In the genomic region with DNA sequence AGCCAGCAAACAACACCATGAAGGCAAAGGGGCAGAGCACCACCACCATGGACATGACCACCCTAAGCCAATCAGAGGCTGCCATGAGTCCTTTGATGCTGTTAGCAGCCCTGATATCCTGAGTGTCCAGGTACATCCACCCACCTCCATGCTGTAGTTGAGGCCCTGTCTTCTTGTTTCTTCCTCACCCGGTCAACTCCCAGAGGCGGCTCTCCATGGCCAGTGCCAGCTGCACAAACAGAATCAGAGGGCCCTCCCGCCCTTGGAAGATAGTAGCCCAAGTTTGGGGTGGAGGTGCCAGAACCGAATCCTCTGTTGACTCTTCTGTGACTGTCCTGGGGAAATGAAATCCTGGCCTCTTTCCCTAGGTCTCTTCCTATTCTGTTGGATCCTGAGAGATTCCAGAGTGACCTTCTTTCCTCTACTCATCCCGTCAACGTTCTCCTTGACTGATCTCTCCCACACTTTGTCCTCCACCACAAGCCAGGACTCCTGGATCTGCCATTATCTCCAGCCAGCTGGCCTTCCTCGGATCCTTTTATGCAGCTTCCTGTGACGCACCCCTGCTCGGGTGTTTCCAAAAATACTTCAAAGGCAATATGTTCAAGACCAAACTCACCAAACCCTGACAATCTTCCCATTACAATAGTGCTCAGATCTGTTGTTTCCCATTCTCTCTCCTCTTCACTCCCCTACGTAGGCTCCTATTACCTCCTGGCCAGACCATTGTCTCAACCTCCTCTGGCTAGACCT, we compare ENCODE assay signal across 16 cellular contexts. TPM values are rescaled to one million over a fixed set of nuclear protein-coding genes. Genes with fewer than 3 reads are reported as not detected.
DNase-seq lines count a peak whose midpoint lies in the region; ATAC-seq, FAIRE-seq and TF ChIP-seq lines count a peak whose summit lies in the region.
"Had no signal": no experiment of that assay in that cellular context is flagged by ENCODE, and none has a peak within 500 bp of the region (broad histone marks: within the 10 kb centered on the region; RNA-seq: fewer than 3 reads in every experiment).

No MANE protein-coding gene starts in this region.

- DNase-seq in Right ventricle myocardium superior (no peak), left ventricle myocardium inferior (no peak), GM12878 (ENCODE audit: low read depth, low spot score) (no peak), heart right ventricle (no peak), spleen (peak; percentile 17), trophoblast cell (no peak), kidney (no peak)
- no peak for DNase-seq in activated effector memory CD4-positive, alpha-beta T cell treated with Interleukin-2 at 50 U/mL for 16 hours
- DNase-seq: Caco-2, DMS79, GF-D8, NCI-H1417, NCI-H1930, NCI-H524 had no signal

- CTCF ChIA-PET in GM12878 (lab: Yijun Ruan, JAX) = no interaction called here

- H3K4ac ChIP-seq in trophoblast cell (ENCODE audit: low read depth, low read length) = no peak overlapping the region

- RAD21 ChIA-PET in GM12878 (lab: Charles Lee; ENCODE audit: unreplicated experiment) = interaction anchor here (0.7 kb wide), 1 partner anchor 145 kb away, joined by 3 read pairs; no protein-coding TSS in a partner anchor

- no peak overlapping the region for H4K8ac ChIP-seq in trophoblast cell (ENCODE audit: low read depth, low read length)

- H4K12ac ChIP-seq in trophoblast cell (ENCODE audit: low read depth, low read length) = no peak overlapping the region

- no peak for TF ChIP-seq RAD21 in GM12878 (IDR thresholded peaks at IDR 0.05; ENCODE audit: insufficient read depth, low read depth, low read length)

- H3K9me3 ChIP-seq in left ventricle myocardium inferior (replicated peaks) (no peaks in the 10 kb centered on the region), GM12878 (replicated peaks; ENCODE audit: control insufficient read depth, insufficient read depth, low read length) (no peaks in the 10 kb centered on the region), heart right ventricle (no peaks in the 10 kb centered on the region), spleen (no peaks in the 10 kb centered on the region), trophoblast cell (ENCODE audit: insufficient read depth, low read depth, low read length) (peaks cover 3% of the 10 kb centered on the region), kidney (ENCODE audit: control insufficient read depth in 1 of 2, low read length in 2 of 2) (no peaks in the 10 kb centered on the region)
- H3K9me3 ChIP-seq: Caco-2 had no signal

- peak overlapping the region; percentile 39; the same call in 1 of the 2 replicates for H2AFZ ChIP-seq in GM12878 (ENCODE audit: control insufficient read depth, low read depth, low read length)
- H2AFZ ChIP-seq in trophoblast cell (ENCODE audit: insufficient read depth, low read length, poor library complexity) = no peak overlapping the region

- POLR2A ChIA-PET in GM12878 (lab: Charles Lee) = no interaction called here

- no peaks in the 10 kb centered on the region for H3K27me3 ChIP-seq in left ventricle myocardium inferior (ENCODE audit: low read depth)
- H3K27me3 ChIP-seq in GM12878 (replicated peaks in 1 of 2; ENCODE audit: control insufficient read depth in 2 of 2, insufficient read depth in 2 of 2, low read length in 1 of 2) = no peaks in the 10 kb centered on the region
- H3K27me3 ChIP-seq in heart right ventricle = no peaks in the 10 kb centered on the region
- no peaks in the 10 kb centered on the region for H3K27me3 ChIP-seq in spleen (replicated peaks in 1 of 7)
- no peaks in the 10 kb centered on the region for H3K27me3 ChIP-seq in trophoblast cell (ENCODE audit: insufficient read depth, low read length)

- BruUV-seq in GM12878 (replicated peaks; lab: Mats Ljungman, UMichigan) = no TSS peak

- H3K14ac ChIP-seq in trophoblast cell (ENCODE audit: low read length) = no peak overlapping the region

- no peak overlapping the region for H4K91ac ChIP-seq in trophoblast cell (ENCODE audit: low read depth, low read length)

- H3K4me2 ChIP-seq in GM12878 (ENCODE audit: control insufficient read depth, insufficient read depth) (peak overlapping the region; percentile 33; the same call in 1 of the 2 replicates), trophoblast cell (ENCODE audit: low read length) (no peak overlapping the region)

- in situ Hi-C loops in GM12878 (cut with MboI) = no loop called here

- peak; percentile 39 for ATAC-seq in Right ventricle myocardium superior (ENCODE audit: poor library complexity)
- no peak for ATAC-seq in GM12878
- ATAC-seq in heart right ventricle = peak in 6 of 8 donors; percentile 53 to 69 (median 66)

- H3K27ac ChIP-seq in left ventricle myocardium inferior (replicated peaks) (no peak overlapping the region), GM12878 (ENCODE audit: control insufficient read depth, insufficient read depth) (no peak overlapping the region), heart right ventricle (peak overlapping the region in 2 of 10 donors; percentile 11 to 12), spleen (no peak overlapping the region), trophoblast cell (ENCODE audit: low read depth, low read length) (no peak overlapping the region), kidney (ENCODE audit: low read depth in 2 of 2, low read length in 2 of 2) (no peak overlapping the region)
- H3K27ac ChIP-seq: RWPE1 had no signal

- H3K4me1 ChIP-seq in left ventricle myocardium inferior = peaks cover 21% of the 10 kb centered on the region
- H3K4me1 ChIP-seq in GM12878 (ENCODE audit: control insufficient read depth, insufficient read depth, low read length) = no peaks in the 10 kb centered on the region
- H3K4me1 ChIP-seq in heart right ventricle = peaks cover 0 to 22% (median 5%) of the 10 kb centered on the region in 9 donors
- no peaks in the 10 kb centered on the region for H3K4me1 ChIP-seq in spleen
- peaks cover 0 to 3% of the 10 kb centered on the region in 2 experiments for H3K4me1 ChIP-seq in trophoblast cell (ENCODE audit: control insufficient read depth in 1 of 2, insufficient read depth in 2 of 2, low read length in 2 of 2)
- no peaks in the 10 kb centered on the region for H3K4me1 ChIP-seq in kidney (ENCODE audit: control insufficient read depth in 1 of 2, insufficient read depth in 1 of 2, low read depth in 1 of 2, low read length in 2 of 2)

- H3K4me3 ChIP-seq in left ventricle myocardium inferior = no peak overlapping the region
- no peak overlapping the region for H3K4me3 ChIP-seq in GM12878
- H3K4me3 ChIP-seq in heart right ventricle = no peak overlapping the region
- H3K4me3 ChIP-seq in spleen = no peak overlapping the region
- H3K4me3 ChIP-seq in trophoblast cell (ENCODE audit: low read depth, low read length) = no peak overlapping the region
- no peak overlapping the region for H3K4me3 ChIP-seq in kidney (ENCODE audit: low read length in 2 of 2)

- H4K20me1 ChIP-seq in GM12878 (ENCODE audit: control insufficient read depth, insufficient read depth) = no peaks in the 10 kb centered on the region

- no peak overlapping the region for H3K18ac ChIP-seq in trophoblast cell (ENCODE audit: low read length)

- no peaks in the 10 kb centered on the region for H3K79me1 ChIP-seq in trophoblast cell (ENCODE audit: low read length)

- H2BK120ac ChIP-seq in trophoblast cell (ENCODE audit: insufficient read depth, low read length, poor library complexity) = no peak overlapping the region

- no peak overlapping the region for H2AK5ac ChIP-seq in trophoblast cell (ENCODE audit: low read length)

- H3K79me2 ChIP-seq in GM12878 (ENCODE audit: control insufficient read depth, insufficient read depth, low read length) = no peaks in the 10 kb centered on the region
- H3K79me2 ChIP-seq in trophoblast cell (ENCODE audit: control insufficient read depth, insufficient read depth, low read length, poor library complexity) = no peaks in the 10 kb centered on the region

- TF ChIP-seq POLR2A in GM12878 (IDR thresholded peaks at IDR 0.05; ENCODE audit: low read depth, low read length) = no peak
- TF ChIP-seq POLR2A in spleen (IDR thresholded peaks at IDR 0.05) = no peak

- TF ChIP-seq CTCF in left ventricle myocardium inferior (IDR thresholded peaks at IDR 0.05; ENCODE audit: borderline replicate concordance) (no peak), GM12878 (IDR thresholded peaks at IDR 0.05 in 2 of 3, conservative IDR thresholded peaks at IDR 0.05 in 1 of 3; ENCODE audit: control insufficient read depth in 2 of 3, extremely low read depth in 1 of 3, insufficient read depth in 1 of 3, low read depth in 3 of 3, low read length in 3 of 3) (no peak), heart right ventricle (IDR thresholded peaks at IDR 0.05) (no peak), spleen (IDR thresholded peaks at IDR 0.05 in 8 of 11, conservative IDR thresholded peaks at IDR 0.05 in 3 of 11) (no peak), kidney (IDR thresholded peaks at IDR 0.05; ENCODE audit: borderline replicate concordance, extremely low read depth, insufficient read depth) (no peak)

- H3K9ac ChIP-seq in GM12878 (ENCODE audit: control insufficient read depth, insufficient read depth, low read length) = no peak overlapping the region
- H3K9ac ChIP-seq in trophoblast cell (ENCODE audit: low read length) = no peak overlapping the region
- H3K9ac ChIP-seq in kidney (ENCODE audit: low read length in 2 of 2) = no peak overlapping the region

- no peak overlapping the region for H3K23ac ChIP-seq in trophoblast cell (ENCODE audit: low read length)

- TF ChIP-seq EP300 in GM12878 (IDR thresholded peaks at IDR 0.05; ENCODE audit: borderline replicate concordance in 1 of 2, control insufficient read depth in 1 of 2, low read depth in 2 of 2, low read length in 2 of 2) = no peak

- SMC1A ChIA-PET in GM12878 (lab: Charles Lee; ENCODE audit: uncharacterized antibody, unreplicated experiment) = no interaction called here

- WGBS in GM12878 (ENCODE audit: insufficient coverage, insufficient replicate concordance, low lambda C conversion rate, missing lambda C conversion rate) = 58% methylated on average over 10 of the region's 10 CpGs
- WGBS in heart right ventricle, 2 donors = 49 to 53% methylated on average over 10 of the region's 10 CpGs
- 65 to 81% (median 69%) methylated on average over 10 of the region's 10 CpGs for WGBS in spleen, 5 donors
- WGBS in trophoblast cell (ENCODE audit: extremely low coverage, insufficient coverage, insufficient read length) = no CpG with 5 or more reads among the region's 10 CpGs

- no peak for FAIRE-seq in GM12878 (lab: Jason Lieb, UNC)
- no peak for FAIRE-seq in kidney (lab: Jason Lieb, UNC)
- FAIRE-seq: A204.1 had no signal

- H3K36me3 ChIP-seq in left ventricle myocardium inferior (no peaks in the 10 kb centered on the region), GM12878 (ENCODE audit: control insufficient read depth in 2 of 2, insufficient read depth in 2 of 2, low read length in 1 of 2) (no peaks in the 10 kb centered on the region), heart right ventricle (no peaks in the 10 kb centered on the region), spleen (no peaks in the 10 kb centered on the region), trophoblast cell (ENCODE audit: control insufficient read depth in 1 of 2, insufficient read depth in 2 of 2, low read length in 2 of 2) (no peaks in the 10 kb centered on the region), kidney (ENCODE audit: control insufficient read depth in 1 of 2, insufficient read depth in 2 of 2, low read length in 2 of 2) (no peaks in the 10 kb centered on the region)

- H2BK5ac ChIP-seq in trophoblast cell (ENCODE audit: low read depth, low read length, poor library complexity) = no peak overlapping the region

- intact Hi-C loops in Right ventricle myocardium superior (cut with DNase I) = no loop called here
- intact Hi-C loops in left ventricle myocardium inferior (cut with micrococcal nuclease) = no loop called here
- intact Hi-C loops in GM12878 (cut with micrococcal nuclease; ENCODE audit: unreplicated experiment) = no loop called here
- intact Hi-C loops in heart right ventricle (cut with DNase I) = no loop called here
- intact Hi-C loops in spleen (cut with DNase I; ENCODE audit: low total_unique reads) = no loop called here
- intact Hi-C loops in kidney (cut with DNase I) = no loop called here

- no peak overlapping the region for H2BK12ac ChIP-seq in trophoblast cell (ENCODE audit: low read length)

RNA-seq across cellular contexts. Expression of a gene that starts 45.4 kb away (rescaled TPM):
- total RNA-seq in Right ventricle myocardium superior (40.7 TPM), left ventricle myocardium inferior (60.1 TPM), GM12878 (2014; rRNA removed) (44.8 and 51.9 TPM in 2 replicates), GM12878 (2014; rRNA removed; fragmentation: Illumina TruSeq; extraction: Trizol) (52.0 and 55.7 TPM in 2 replicates), GM12878 (2021) (60.6 and 62.4 TPM in 2 replicates), heart right ventricle (10 to 100 TPM; 29.0 to 97.4 (median 57.6) TPM), spleen (10 to 100 TPM; 54.4 to 92.3 (median 78.5) TPM), kidney (101 TPM)
- total RNA-seq in GM12878 (2013; cell fraction: nucleolus; rRNA removed) = 221 and 244 TPM in 2 replicates
- 17.7 TPM for polyA plus RNA-seq in GM12878 (2011; ENCODE audit: low read depth)
- polyA plus RNA-seq in GM12878 (2011; rRNA removed) (35.8 and 49.9 TPM in 2 replicates), GM12878 (2014; fragmentation: Illumina TruSeq; extraction: Trizol) (63.1 and 85.3 TPM in 2 replicates), GM12878 (2014; fragmentation: Nextera tagmentation; extraction: Ambion mirVana) (10 to 100 TPM in 1 of 2 experiments, 1 to 10 TPM in 1; 9.2 to 10.0 TPM), GM12878 (2014; rRNA removed) (31.4 and 32.1 TPM in 2 replicates), GM12878 (2016; fragmentation: Nextera tagmentation; extraction: Ambion mirVana) (10 to 100 TPM; 40.1 to 40.2 TPM), heart right ventricle (10 to 100 TPM; 20.7 to 42.5 TPM), spleen (10 to 100 TPM; 11.0 to 17.9 (median 12.5) TPM), kidney (ENCODE audit: insufficient read depth, low read depth, low replicate concordance) (19.4 TPM)
- polyA plus RNA-seq in GM12878 (2011; cell fraction: cytosol; rRNA removed) = 9.7 and 15.1 TPM in 2 replicates
- polyA plus RNA-seq in GM12878 (2011; cell fraction: nucleus; rRNA removed) = 34.9 and 36.7 TPM in 2 replicates
- 26.2 and 28.2 TPM in 2 replicates for polyA plus RNA-seq in GM12878 (2012)
- 42.0 and 54.8 TPM in 2 replicates for polyA minus RNA-seq in GM12878 (2011; rRNA and poly(A)+ RNA removed)
- polyA minus RNA-seq in GM12878 (2011; cell fraction: cytosol; rRNA and poly(A)+ RNA removed) = 14.3 and 17.5 TPM in 2 replicates
- polyA minus RNA-seq in GM12878 (2011; cell fraction: nucleus; rRNA and poly(A)+ RNA removed) = 60.3 and 99.5 TPM in 2 replicates
- 38.6 and 38.9 TPM in 2 replicates for polyA plus RNA-seq in trophoblast cell (2013)
